8 cellular contexts compared by ENCODE assay signal in the genomic region with DNA sequence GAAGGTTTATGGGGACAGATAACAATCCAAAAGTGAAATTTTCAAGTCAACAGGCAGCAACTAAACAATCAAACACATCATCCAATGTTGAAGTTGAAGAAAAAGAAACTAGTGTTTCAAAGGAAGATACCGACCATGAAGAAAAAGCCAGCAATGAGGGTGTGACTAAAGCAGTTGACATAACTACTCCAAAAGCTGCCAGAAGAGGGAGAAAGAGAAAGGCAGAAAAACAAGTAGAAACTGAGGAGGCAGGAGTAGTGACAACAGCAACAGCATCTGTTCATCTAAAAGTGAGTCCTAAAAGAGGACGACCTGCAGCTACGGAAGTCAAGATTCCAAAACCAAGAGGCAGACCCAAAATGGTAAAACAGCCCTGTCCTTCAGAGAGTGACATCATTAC.
DNase-seq lines count a peak whose midpoint lies in the region; TF ChIP-seq lines count a peak whose summit lies in the region.
"Not testable (repeated sequence)": the region's sequence is repeated elsewhere in the genome, so short reads cannot be mapped to it uniquely, and the experiment has no call there.

No MANE protein-coding gene starts in this region.

- not testable (repeated sequence) for H3K79me2 ChIP-seq in GM23248 (ENCODE audit: insufficient read depth)

- H3F3A ChIP-seq in GM23248 (ENCODE audit: insufficient read depth) = not testable (repeated sequence)

- H3K27me3 Mint-ChIP-seq in brain = not testable (repeated sequence)

- not testable (repeated sequence) for H3K27me3 ChIP-seq in GM23248 (replicated peaks; ENCODE audit: insufficient read depth)

- H3K36me3 ChIP-seq in GM23248 (ENCODE audit: low read depth) = not testable (repeated sequence)

- peak; percentile 7 for DNase-seq in AG20443 (ENCODE audit: low spot score)
- peak; percentile 25 for DNase-seq in GM23248
- peak; percentile 32 for DNase-seq in NAMALWA (ENCODE audit: low spot score)
- DNase-seq in SK-N-DZ (ENCODE audit: low spot score) = peak; percentile 1
- peak; percentile 29 for DNase-seq in fibroblast of gingiva (ENCODE audit: low read depth)
- peak; percentile 6 for DNase-seq in iPS-NIHi11 (ENCODE audit: low spot score)
- not testable (repeated sequence) for DNase-seq in retinal pigment epithelial cell (ENCODE audit: low read depth)

- not testable (repeated sequence) for H3K9ac ChIP-seq in GM23248

- H3K9me3 Mint-ChIP-seq in brain = peaks cover 0 to 39% (median 13%) of the 10 kb centered on the region in 5 experiments

- H3K4me3 Mint-ChIP-seq in brain = not testable (repeated sequence)

- TF ChIP-seq CTCF in brain (conservative IDR thresholded peaks at IDR 0.05) = peak; percentile 15 to 34
- TF ChIP-seq CTCF in retinal pigment epithelial cell (conservative IDR thresholded peaks at IDR 0.05; ENCODE audit: low read depth, low read length) = peak; percentile 6

- not testable (repeated sequence) for H3K36me3 Mint-ChIP-seq in brain

- H4K20me1 ChIP-seq in GM23248 (ENCODE audit: insufficient read depth) = not testable (repeated sequence)

- not testable (repeated sequence) for H3K27ac ChIP-seq in GM23248

- not testable (repeated sequence) for H3K27ac Mint-ChIP-seq in brain

- not testable (repeated sequence) for H3K9me2 ChIP-seq in GM23248 (ENCODE audit: insufficient read depth)

- H3K9me3 ChIP-seq in GM23248 (ENCODE audit: low read depth) = not testable (repeated sequence)

- not testable (repeated sequence) for H3K4me1 ChIP-seq in GM23248 (ENCODE audit: insufficient read depth)

- H3K4me1 Mint-ChIP-seq in brain = not testable (repeated sequence)

- not testable (repeated sequence) for H3K4me3 ChIP-seq in GM23248; retinal pigment epithelial cell (ENCODE audit: low read length)

- H3K4me2 ChIP-seq in GM23248 (ENCODE audit: unreplicated experiment) = peak overlapping the region; percentile 53

- WGBS in GM23248 (ENCODE audit: low coverage in 1 of 2, low lambda C conversion rate in 2 of 2, missing lambda C conversion rate in 2 of 2), 2 experiments = 0 to 3% methylated on average over 3 of the region's 3 CpGs

- in situ Hi-C loops in GM23248 (cut with MboI) = not testable (repeated sequence)

- H2AFZ ChIP-seq in GM23248 = not testable (repeated sequence)
